Comparison of ENCODE assay signal across 9 cellular contexts in the genomic region with DNA sequence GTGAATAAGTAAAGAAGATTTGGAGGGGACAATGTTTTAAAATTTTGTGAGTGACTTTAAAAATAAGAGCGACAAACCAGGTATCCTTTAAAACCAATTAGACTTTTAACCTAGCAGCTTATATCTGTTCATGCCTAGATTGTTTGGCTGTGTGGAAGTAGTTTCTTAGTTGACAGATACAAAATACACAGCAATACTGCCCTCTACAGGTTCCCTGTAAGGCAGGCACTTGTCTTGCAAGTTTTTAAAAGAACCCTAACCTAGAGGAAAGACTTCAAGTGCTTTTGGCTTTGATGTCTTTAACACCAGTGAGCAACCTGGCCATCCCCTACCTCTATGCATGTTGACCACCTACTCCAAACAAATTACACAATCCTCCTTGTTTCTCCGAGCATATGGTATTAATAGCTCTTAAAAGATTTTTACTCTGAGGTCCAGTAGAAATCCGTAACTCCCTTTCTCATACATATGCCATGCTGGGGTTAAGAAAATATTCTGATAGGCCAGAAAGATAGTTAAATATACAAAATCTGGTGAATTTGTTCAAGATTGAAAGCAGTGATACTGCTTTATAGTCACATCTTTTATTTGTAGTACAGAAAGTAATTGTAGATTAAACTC.
A peak's percentile ranks its signal among the peaks of the same experiment; 100 is the strongest.
DNase-seq lines count a peak whose midpoint lies in the region; ATAC-seq and TF ChIP-seq lines count a peak whose summit lies in the region.
"Had no signal": no experiment of that assay in that cellular context is flagged by ENCODE, and none has a peak within 500 bp of the region (broad histone marks: within the 10 kb centered on the region; RNA-seq: fewer than 3 reads in every experiment).

No MANE protein-coding gene starts in this region.

- H3K9me3 Mint-ChIP-seq in activated CD8-positive, alpha-beta memory T cell treated with anti-CD3 and anti-CD28 coated beads, Interleukin-2, amount 10 ng/mL, durations not matched to agents 7 days and 5 days (ENCODE audit: low read depth): no peaks in the 10 kb centered on the region
- no peaks in the 10 kb centered on the region for H3K9me3 Mint-ChIP-seq in endodermal cell
- no peaks in the 10 kb centered on the region for H3K9me3 Mint-ChIP-seq in memory B cell
- H3K9me3 Mint-ChIP-seq in activated T-cell treated with anti-CD3 and anti-CD28 coated beads, Interleukin-2, amount 50 U/mL, for 24 hours: no peaks in the 10 kb centered on the region

- no peaks in the 10 kb centered on the region for H3K9me2 ChIP-seq in PC-9 (ENCODE audit: insufficient read depth)

- no peaks in the 10 kb centered on the region for H3K27me3 ChIP-seq in PC-9 (ENCODE audit: insufficient read depth, low read depth)
- no peaks in the 10 kb centered on the region for H3K27me3 ChIP-seq in endodermal cell (ENCODE audit: control insufficient read depth, insufficient read depth, low read length, poor library complexity, severe bottlenecking)

- ATAC-seq in activated CD8-positive, alpha-beta memory T cell treated with anti-CD3 and anti-CD28 coated beads, Interleukin-2, amount 10 ng/mL, durations not matched to agents 7 days and 5 days: peak; percentile 42
- peak; percentile 87 for ATAC-seq in memory B cell (ENCODE audit: low read depth)

- CTCF ChIA-PET in activated CD8-positive, alpha-beta memory T cell treated with anti-CD3 and anti-CD28 coated beads, Interleukin-2, amount 10 ng/mL, durations not matched to agents 7 days and 5 days (lab: Charles Lee): no interaction called here
- CTCF ChIA-PET in HEK293T (lab: Yijun Ruan, JAX) (interaction anchor here (0.6 to 1.5 kb wide), 11 partner anchors 31 to 706 kb away, joined by 3 to 7 read pairs (median 3); partner anchors contain the start of gene ARHGAP24), PC-9 (lab: Charles Lee) (interaction anchor here (0.5 kb wide), 1 partner anchor 31 kb away, joined by 3 read pairs; no protein-coding TSS in a partner anchor)

- no peak overlapping the region for H3K9ac ChIP-seq in endodermal cell (ENCODE audit: extremely low read depth, low read length, poor library complexity, severe bottlenecking)

- intact Hi-C loops in PC-9 (cut with micrococcal nuclease; ENCODE audit: unreplicated experiment): loop anchor here (1.0 to 10.0 kb wide), 4 partner anchors 273 to 667 kb away; partner anchors contain the start of gene ARHGAP24

- H3K4me3 ChIP-seq in PC-9 (no peak overlapping the region), endodermal cell (ENCODE audit: low read length) (no peak overlapping the region)

- H3K4me2 ChIP-seq in PC-9: no peak overlapping the region

- no peak overlapping the region for H3K27ac Mint-ChIP-seq in activated CD8-positive, alpha-beta memory T cell treated with anti-CD3 and anti-CD28 coated beads, Interleukin-2, amount 10 ng/mL, durations not matched to agents 7 days and 5 days
- H3K27ac Mint-ChIP-seq in endodermal cell (no peak overlapping the region), memory B cell (no peak overlapping the region)
- H3K27ac Mint-ChIP-seq in activated T-cell treated with anti-CD3 and anti-CD28 coated beads, Interleukin-2, amount 50 U/mL, for 24 hours: no peak overlapping the region

- BruUV-seq in PC-9 (replicated peaks; lab: Mats Ljungman, UMichigan): no TSS peak

- H3K4me3 Mint-ChIP-seq in activated CD8-positive, alpha-beta memory T cell treated with anti-CD3 and anti-CD28 coated beads, Interleukin-2, amount 10 ng/mL, durations not matched to agents 7 days and 5 days: no peak overlapping the region
- no peak overlapping the region for H3K4me3 Mint-ChIP-seq in endodermal cell
- H3K4me3 Mint-ChIP-seq in memory B cell: no peak overlapping the region
- H3K4me3 Mint-ChIP-seq in activated T-cell treated with anti-CD3 and anti-CD28 coated beads, Interleukin-2, amount 50 U/mL, for 24 hours: no peak overlapping the region
- H3K4me3 Mint-ChIP-seq: CD4-positive, alpha-beta memory T cell had no signal

- no peaks in the 10 kb centered on the region for H4K20me1 ChIP-seq in PC-9 (ENCODE audit: insufficient read depth)

- DNase-seq in activated CD8-positive, alpha-beta memory T cell treated with anti-CD3 and anti-CD28 coated beads, Interleukin-2, amount 10 ng/mL, durations not matched to agents 7 days and 5 days: no peak
- DNase-seq in activated CD8-positive, alpha-beta memory T cell treated with anti-CD3 and anti-CD28 coated beads, Interleukin-2, amount 50 U/mL, for 4 hours: no peak
- DNase-seq in HEK293T (ENCODE audit: extremely low spot score) (peak; percentile 39), M059J (ENCODE audit: low read depth) (peak; percentile 70), PC-9 (peak; percentile 7 to 48), endodermal cell (peak; percentile 64), memory B cell (ENCODE audit: low spot score in 2 of 2) (peak; percentile 27 to 70)
- DNase-seq in activated T-cell treated with anti-CD3 and anti-CD28 coated beads, Interleukin-2, amount 50 U/mL, for 24 hours: no peak

- no peaks in the 10 kb centered on the region for H3K4me1 Mint-ChIP-seq in activated CD8-positive, alpha-beta memory T cell treated with anti-CD3 and anti-CD28 coated beads, Interleukin-2, amount 10 ng/mL, durations not matched to agents 7 days and 5 days
- H3K4me1 Mint-ChIP-seq in endodermal cell: peaks cover 28% of the 10 kb centered on the region
- H3K4me1 Mint-ChIP-seq in memory B cell: peaks cover 37% of the 10 kb centered on the region
- H3K4me1 Mint-ChIP-seq in activated T-cell treated with anti-CD3 and anti-CD28 coated beads, Interleukin-2, amount 50 U/mL, for 24 hours (ENCODE audit: low read depth): no peaks in the 10 kb centered on the region
- H3K4me1 Mint-ChIP-seq: CD4-positive, alpha-beta memory T cell had no signal

- POLR2A ChIA-PET in HEK293T (lab: Yijun Ruan, JAX) (interaction anchor here (0.8 kb wide), 1 partner anchor 273 kb away, joined by 3 read pairs; the partner anchor contains the start of gene ARHGAP24), PC-9 (lab: Charles Lee; ENCODE audit: unreplicated experiment) (no interaction called here)

- H3K36me3 ChIP-seq in PC-9 (ENCODE audit: low read depth): no peaks in the 10 kb centered on the region
- H3K36me3 ChIP-seq in endodermal cell (ENCODE audit: control insufficient read depth, insufficient read depth, low read length): no peaks in the 10 kb centered on the region

- H3K9me3 ChIP-seq in PC-9 (ENCODE audit: insufficient read depth, low read depth) (no peaks in the 10 kb centered on the region), endodermal cell (ENCODE audit: control insufficient read depth, low read length) (no peaks in the 10 kb centered on the region)

- H2AFZ ChIP-seq in PC-9: no peak overlapping the region

- no peak overlapping the region for H3K27ac ChIP-seq in PC-9
- H3K27ac ChIP-seq in endodermal cell (ENCODE audit: low read depth, low read length): no peak overlapping the region

- H3K4me1 ChIP-seq in PC-9 (replicated peaks; ENCODE audit: insufficient read depth) (no peaks in the 10 kb centered on the region), endodermal cell (ENCODE audit: control insufficient read depth, insufficient read depth, low read length) (peaks cover 7% of the 10 kb centered on the region)

- no peaks in the 10 kb centered on the region for H3K36me3 Mint-ChIP-seq in activated CD8-positive, alpha-beta memory T cell treated with anti-CD3 and anti-CD28 coated beads, Interleukin-2, amount 10 ng/mL, durations not matched to agents 7 days and 5 days
- H3K36me3 Mint-ChIP-seq in endodermal cell (ENCODE audit: low read depth) (no peaks in the 10 kb centered on the region), memory B cell (peaks cover 4% of the 10 kb centered on the region)
- no peaks in the 10 kb centered on the region for H3K36me3 Mint-ChIP-seq in activated T-cell treated with anti-CD3 and anti-CD28 coated beads, Interleukin-2, amount 50 U/mL, for 24 hours (ENCODE audit: low read depth)
- H3K36me3 Mint-ChIP-seq: CD4-positive, alpha-beta memory T cell had no signal

- H3F3A ChIP-seq in PC-9 (ENCODE audit: insufficient read depth, low read depth): no peaks in the 10 kb centered on the region

- H3K79me2 ChIP-seq in PC-9 (ENCODE audit: low read depth): no peaks in the 10 kb centered on the region

- H3K27me3 Mint-ChIP-seq in activated CD8-positive, alpha-beta memory T cell treated with anti-CD3 and anti-CD28 coated beads, Interleukin-2, amount 10 ng/mL, durations not matched to agents 7 days and 5 days: no peaks in the 10 kb centered on the region
- H3K27me3 Mint-ChIP-seq in endodermal cell (ENCODE audit: insufficient read depth) (no peaks in the 10 kb centered on the region), memory B cell (no peaks in the 10 kb centered on the region)
- no peaks in the 10 kb centered on the region for H3K27me3 Mint-ChIP-seq in activated T-cell treated with anti-CD3 and anti-CD28 coated beads, Interleukin-2, amount 50 U/mL, for 24 hours
- H3K27me3 Mint-ChIP-seq: CD4-positive, alpha-beta memory T cell had no signal

- TF ChIP-seq CTCF in PC-9 (conservative IDR thresholded peaks at IDR 0.05): peak; percentile 76
- peak; percentile 97 for TF ChIP-seq CTCF in endodermal cell (conservative IDR thresholded peaks at IDR 0.05)

- WGBS in endodermal cell (ENCODE audit: insufficient coverage in 1 of 2, insufficient read length in 1 of 2), 2 experiments: 45% methylated on average over 3 of the region's 3 CpGs; no CpG with 5 or more reads in 1 of the 2 experiments

TF ChIP-seq in HEK293T, 16 proteins besides CTCF, POLR2A, EP300 and RAD21:
- TF ChIP-seq L3MBTL2 (conservative IDR thresholded peaks at IDR 0.05) (no peak), SP1 (IDR thresholded peaks at IDR 0.05) (no peak), HDGF (IDR thresholded peaks at IDR 0.05; ENCODE audit: borderline replicate concordance) (no peak), TARDBP (IDR thresholded peaks at IDR 0.05) (no peak), ARNT (IDR thresholded peaks at IDR 0.05) (no peak), LEF1 (IDR thresholded peaks at IDR 0.05; ENCODE audit: borderline replicate concordance) (no peak), SUZ12 (IDR thresholded peaks at IDR 0.05) (no peak), FOXA1 (IDR thresholded peaks at IDR 0.05) (no peak), BHLHE40 (IDR thresholded peaks at IDR 0.05; ENCODE audit: borderline replicate concordance) (no peak), ZNF384 (IDR thresholded peaks at IDR 0.05) (no peak)

Comparison
In these comparisons a context has a peak if more than half of its experiments do, and no peak if none do; other contexts are left out.
1. DNase-seq: peak in HEK293T (single experiment), M059J (single experiment), PC-9 (2 of 2), endodermal cell (single experiment) and memory B cell (2 of 2); none in activated CD8-positive, alpha-beta memory T cell treated with anti-CD3 and anti-CD28 coated beads, Interleukin-2, amount 10 ng/mL, durations not matched to agents 7 days and 5 days (single experiment), activated CD8-positive, alpha-beta memory T cell treated with anti-CD3 and anti-CD28 coated beads, Interleukin-2, amount 50 U/mL, for 4 hours (single experiment) and activated T-cell treated with anti-CD3 and anti-CD28 coated beads, Interleukin-2, amount 50 U/mL, for 24 hours (single experiment).